ENCODE assay signal across 10 cellular contexts in genomic region chr2:218961651-218962570, GRCh38. TPM values are rescaled to one million over a fixed set of nuclear protein-coding genes. Genes with fewer than 3 reads are reported as not detected.
DNase-seq lines count a peak whose midpoint lies in the region; TF ChIP-seq lines count a peak whose summit lies in the region.
"Had no signal": no experiment of that assay in that cellular context is flagged by ENCODE, and none has a peak within 500 bp of the region (broad histone marks: within the 10 kb centered on the region; RNA-seq: fewer than 3 reads in every experiment).

No MANE protein-coding gene starts in this region.

- H3K4me1 ChIP-seq in neuron (ENCODE audit: insufficient read depth, low read length), result peaks cover 37% of the 10 kb centered on the region

- peaks cover 36% of the 10 kb centered on the region for H3K27me3 ChIP-seq in neuron (ENCODE audit: insufficient read depth, low read length)

- peak overlapping the region; percentile 72 for H3K4me3 ChIP-seq in neuron (ENCODE audit: low read length)

- POLR2A ChIA-PET in HEK293T (lab: Yijun Ruan, JAX), result interaction anchor here (0.5 kb wide), 1 partner anchor 53 kb away, joined by 3 read pairs; no protein-coding TSS in a partner anchor

- H2AFZ ChIP-seq in neuron (ENCODE audit: low read depth, low read length), result peak overlapping the region; percentile 69

- no peaks in the 10 kb centered on the region for H3K9me3 ChIP-seq in neuron (ENCODE audit: low read length)

- no peaks in the 10 kb centered on the region for H3K36me3 ChIP-seq in neuron (ENCODE audit: insufficient read depth, low read length)

- peak; percentile 55 for DNase-seq in activated effector memory CD4-positive, alpha-beta T cell treated with anti-CD3 and anti-CD28 coated beads, Interleukin-2, amount 50 U/mL, for 16 hours
- no peak for DNase-seq in activated effector memory CD4-positive, alpha-beta T cell treated with Interleukin-2 at 50 U/mL for 16 hours
- DNase-seq in NCI-H1092 treated with DMSO at 0.1 percent for 48 hours (lab: John Stamatoyannopoulos, UW), result peak; percentile 46
- peak; percentile 53 for DNase-seq in SK-N-DZ (ENCODE audit: low spot score)
- DNase-seq in SW480 (ENCODE audit: low spot score), result no peak
- no peak for DNase-seq in NOMO-1 treated with dmso at 0.1 percent for 144 hours (lab: John Stamatoyannopoulos, UW; ENCODE audit: unreplicated experiment)
- DNase-seq in HEK293T (ENCODE audit: extremely low spot score), result no peak

- CTCF ChIA-PET in HEK293T (lab: Yijun Ruan, JAX), result interaction anchor here (0.7 kb wide), 1 partner anchor 51 kb away, joined by 3 read pairs; no protein-coding TSS in a partner anchor

TF ChIP-seq in HEK293T, 16 proteins besides CTCF, POLR2A, EP300 and RAD21:
- TF ChIP-seq HDGF (IDR thresholded peaks at IDR 0.05; ENCODE audit: borderline replicate concordance) (no peak), FOXA1 (IDR thresholded peaks at IDR 0.05) (no peak), SP1 (IDR thresholded peaks at IDR 0.05) (no peak), TARDBP (IDR thresholded peaks at IDR 0.05) (no peak), NFRKB (IDR thresholded peaks at IDR 0.05) (no peak), CTBP1 (IDR thresholded peaks at IDR 0.05; ENCODE audit: borderline replicate concordance) (no peak), BHLHE40 (IDR thresholded peaks at IDR 0.05; ENCODE audit: borderline replicate concordance) (no peak), FOXM1 (IDR thresholded peaks at IDR 0.05; ENCODE audit: borderline replicate concordance) (no peak), ARNT (IDR thresholded peaks at IDR 0.05) (no peak), PKNOX1 (IDR thresholded peaks at IDR 0.05) (no peak), SUZ12 (IDR thresholded peaks at IDR 0.05) (no peak), ZNF384 (IDR thresholded peaks at IDR 0.05) (no peak), ELF4 (IDR thresholded peaks at IDR 0.05) (no peak)

RNA-seq across cellular contexts. Expression of gene CDK5R2, which starts 2.4 kb away (rescaled TPM):
- 4.2 TPM in 2 replicates for polyA plus RNA-seq in SK-N-DZ (2014; cell fraction: cytosol; rRNA removed)
- 2.1 and 4.6 TPM in 2 replicates for polyA plus RNA-seq in SK-N-DZ (2014; cell fraction: nucleus; rRNA removed)
- polyA plus RNA-seq: aorta had no signal

RNA-seq across cellular contexts. Expression of gene FEV, which starts 23.1 kb away (rescaled TPM):
- 21.6 and 28.6 TPM in 2 replicates for polyA plus RNA-seq in SK-N-DZ (2014; cell fraction: cytosol; rRNA removed)
- polyA plus RNA-seq in SK-N-DZ (2014; cell fraction: nucleus; rRNA removed), result 15.0 and 22.8 TPM in 2 replicates
- polyA plus RNA-seq: smooth muscle cell had no signal

RNA-seq across cellular contexts. Expression of gene CRYBA2, which starts 31.3 kb away (rescaled TPM):
- polyA plus RNA-seq in SK-N-DZ (2014; cell fraction: cytosol; rRNA removed), result 7.3 and 18.8 TPM in 2 replicates
- 9.5 and 10.8 TPM in 2 replicates for polyA plus RNA-seq in SK-N-DZ (2014; cell fraction: nucleus; rRNA removed)
- polyA plus RNA-seq: aorta, smooth muscle cell had no signal

Comparison
In these comparisons a context has a peak if more than half of its experiments do, and no peak if none do; other contexts are left out.
1. DNase-seq: peak in activated effector memory CD4-positive, alpha-beta T cell treated with anti-CD3 and anti-CD28 coated beads, Interleukin-2, amount 50 U/mL, for 16 hours (single experiment), NCI-H1092 treated with DMSO at 0.1 percent for 48 hours (single experiment) and SK-N-DZ (single experiment); none in activated effector memory CD4-positive, alpha-beta T cell treated with Interleukin-2 at 50 U/mL for 16 hours (single experiment), SW480 (single experiment), NOMO-1 treated with dmso at 0.1 percent for 144 hours (single experiment) and HEK293T (single experiment).